ENCODE assay signal across 10 cellular contexts in the genomic region with DNA sequence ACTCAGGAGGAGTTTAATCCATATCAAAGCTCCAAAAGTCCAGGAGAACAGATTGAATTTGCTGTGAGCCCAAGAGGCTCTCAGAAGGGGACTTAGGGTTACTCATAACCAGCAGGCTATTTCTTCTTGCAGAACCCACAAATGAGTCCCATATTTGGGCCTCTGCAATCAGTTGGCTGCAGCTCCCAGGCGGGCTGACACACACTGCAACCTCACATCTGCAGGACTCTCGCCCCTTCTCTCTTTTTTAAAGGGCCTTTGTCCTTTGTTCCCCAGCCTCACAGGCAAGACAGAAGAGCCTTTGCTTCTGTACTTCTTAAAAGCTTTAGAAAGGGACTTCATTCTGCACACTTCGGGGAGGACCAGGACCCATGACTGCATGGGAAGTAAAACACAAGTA. TPM values are rescaled to one million over a fixed set of nuclear protein-coding genes. Genes with fewer than 3 reads are reported as not detected.
DNase-seq lines count a peak whose midpoint lies in the region; ATAC-seq and TF ChIP-seq lines count a peak whose summit lies in the region.
"Had no signal": no experiment of that assay in that cellular context is flagged by ENCODE, and none has a peak within 500 bp of the region (broad histone marks: within the 10 kb centered on the region; RNA-seq: fewer than 3 reads in every experiment).

No MANE protein-coding gene starts in this region.

- no peak overlapping the region for H3K4me2 ChIP-seq in mammary epithelial cell (ENCODE audit: insufficient read depth, low read depth, low read length)

- no peak for TF ChIP-seq POLR2A in breast epithelium (IDR thresholded peaks at IDR 0.05)

- in situ Hi-C loops in mammary epithelial cell (cut with MboI; ENCODE audit: low sequenced_read_pairs in 2 of 2), result no loop called here

- no peak overlapping the region for H2AFZ ChIP-seq in mammary epithelial cell (ENCODE audit: low read depth, low read length)

- H3K9ac ChIP-seq in mammary epithelial cell (ENCODE audit: insufficient read depth, low read length), result no peak overlapping the region

- peaks cover 85% of the 10 kb centered on the region for H3K79me2 ChIP-seq in mammary epithelial cell (ENCODE audit: insufficient read depth, low read length)

- H3K4me3 ChIP-seq in breast epithelium (peak overlapping the region in 1 of 3 donors; percentile 23), mammary epithelial cell (replicated peaks in 1 of 3; ENCODE audit: insufficient read depth in 1 of 3, low read depth in 2 of 3, low read length in 3 of 3) (no peak overlapping the region), aorta (ENCODE audit: low read length in 2 of 2) (no peak overlapping the region), Caco-2 (ENCODE audit: low read depth, low read length) (no peak overlapping the region)

- H3K4me3 Mint-ChIP-seq in Caco-2 (ENCODE audit: unreplicated experiment), result no peak overlapping the region

- H3K9me3 ChIP-seq in breast epithelium (no peaks in the 10 kb centered on the region), mammary epithelial cell (replicated peaks; ENCODE audit: insufficient read depth, low read length) (no peaks in the 10 kb centered on the region), aorta (ENCODE audit: control insufficient read depth, low read length) (no peaks in the 10 kb centered on the region), Caco-2 (no peaks in the 10 kb centered on the region)

- TF ChIP-seq CTCF in breast epithelium (IDR thresholded peaks at IDR 0.05), result no peak
- no peak for TF ChIP-seq CTCF in mammary epithelial cell (conservative IDR thresholded peaks at IDR 0.05 in 1 of 2, IDR thresholded peaks at IDR 0.05 in 1 of 2; ENCODE audit: extremely low read depth in 1 of 2, insufficient read depth in 1 of 2, low read depth in 1 of 2, low read length in 2 of 2)
- no peak for TF ChIP-seq CTCF in Caco-2 (IDR thresholded peaks at IDR 0.05; ENCODE audit: insufficient read depth in 1 of 2, low read depth in 1 of 2, low read length in 1 of 2, severe bottlenecking in 1 of 2, unreplicated experiment in 1 of 2)

- no peak overlapping the region for H3K27ac Mint-ChIP-seq in Caco-2 (ENCODE audit: unreplicated experiment)

- WGBS in mammary epithelial cell (ENCODE audit: low coverage, missing lambda C conversion rate), result 29% methylated on average over 3 of the region's 3 CpGs
- WGBS in aorta, 2 donors, result 6 to 14% methylated on average over 3 of the region's 3 CpGs

- intact Hi-C loops in breast epithelium (cut with DNase I; ENCODE audit: low total_unique reads) (no loop called here), mammary epithelial cell (cut with micrococcal nuclease) (no loop called here), aorta (cut with DNase I) (loop anchor here in 1 of 2 donors (10.0 kb wide), 1 partner anchor 1760 kb away; no protein-coding TSS in a partner anchor), Caco-2 (cut with micrococcal nuclease; ENCODE audit: unreplicated experiment) (no loop called here)

- no peaks in the 10 kb centered on the region for H3K36me3 ChIP-seq in breast epithelium
- no peaks in the 10 kb centered on the region for H3K36me3 ChIP-seq in mammary epithelial cell (ENCODE audit: insufficient read depth, low read length)
- H3K36me3 ChIP-seq in aorta (ENCODE audit: control insufficient read depth in 1 of 2, insufficient read depth in 2 of 2, low read length in 1 of 2), result no peaks in the 10 kb centered on the region
- H3K36me3 ChIP-seq in Caco-2 (ENCODE audit: control insufficient read depth, insufficient read depth, low read length), result peaks cover 2% of the 10 kb centered on the region; the same call in 1 of the 2 replicates

- H3K27me3 Mint-ChIP-seq in Caco-2 (ENCODE audit: insufficient read depth, unreplicated experiment), result no peaks in the 10 kb centered on the region

- CTCF ChIA-PET in mammary epithelial cell (lab: Charles Lee; ENCODE audit: low non-redundant PET), result no interaction called here
- CTCF ChIA-PET in Caco-2 (lab: Charles Lee), result interaction anchor here (0.6 kb wide), 1 partner anchor 34 kb away, joined by 3 read pairs; no protein-coding TSS in a partner anchor

- H3K36me3 Mint-ChIP-seq in Caco-2 (ENCODE audit: insufficient read depth, unreplicated experiment), result peaks cover 18% of the 10 kb centered on the region

- ATAC-seq in aorta (ENCODE audit: low FRiP score), result peak; percentile 51

- no peaks in the 10 kb centered on the region for H3K27me3 ChIP-seq in breast epithelium
- H3K27me3 ChIP-seq in mammary epithelial cell (ENCODE audit: insufficient read depth, low read length), result no peaks in the 10 kb centered on the region
- no peaks in the 10 kb centered on the region for H3K27me3 ChIP-seq in layer of hippocampus (ENCODE audit: control insufficient read depth, insufficient read depth, low read length)
- no peaks in the 10 kb centered on the region for H3K27me3 ChIP-seq in aorta (ENCODE audit: control insufficient read depth in 1 of 2, insufficient read depth in 2 of 2, low read length in 1 of 2)
- H3K27me3 ChIP-seq in Caco-2 (replicated peaks; ENCODE audit: control insufficient read depth, insufficient read depth, low read length), result no peaks in the 10 kb centered on the region

- DNase-seq in breast epithelium (ENCODE audit: low spot score in 2 of 2) (no peak), mammary epithelial cell (no peak), amniotic stem cell (lab: John Stamatoyannopoulos, UW) (peak; percentile 30), aorta (peak in 1 of 2 donors; percentile 72), Caco-2 (no peak), DMS 273 treated with DMSO at 0.1 percent for 48 hours (lab: John Stamatoyannopoulos, UW) (no peak)
- DNase-seq in activated CD4-positive, CD25-positive, alpha-beta regulatory T cell treated with anti-CD3 and anti-CD28 coated beads, Interleukin-2, amount 50 U/mL, for 72 hours, result no peak
- DNase-seq: dermis blood vessel endothelial cell; stimulated activated CD4-positive, alpha-beta T cell treated with anti-CD3 and anti-CD28 coated beads, Interleukin-15, amount 100 ng/mL, for 24 hours had no signal

- no peaks in the 10 kb centered on the region for H3K9me3 Mint-ChIP-seq in Caco-2 (ENCODE audit: unreplicated experiment)

- POLR2A ChIA-PET in Caco-2 (lab: Charles Lee), result no interaction called here

- H4K20me1 ChIP-seq in mammary epithelial cell (ENCODE audit: insufficient read depth, low read length), result no peaks in the 10 kb centered on the region

- BruUV-seq in mammary epithelial cell (replicated peaks; lab: Mats Ljungman, UMichigan) (no TSS peak), Caco-2 (replicated peaks; lab: Mats Ljungman, UMichigan) (no TSS peak)

- dilution Hi-C loops in mammary epithelial cell (cut with HindIII; ENCODE audit: low sequenced_read_pairs), result no loop called here

- H3K4me1 Mint-ChIP-seq in Caco-2 (ENCODE audit: low read depth, unreplicated experiment), result peaks cover 26% of the 10 kb centered on the region

- peak overlapping the region; percentile 73 to 85 for H3K27ac ChIP-seq in breast epithelium
- H3K27ac ChIP-seq in mammary epithelial cell (ENCODE audit: insufficient read depth, low read depth, low read length), result no peak overlapping the region
- peak overlapping the region; percentile 66 for H3K27ac ChIP-seq in layer of hippocampus (ENCODE audit: low read depth, low read length)
- peak overlapping the region; percentile 79 to 98 for H3K27ac ChIP-seq in aorta (ENCODE audit: low read depth in 1 of 2, low read length in 2 of 2)

- H3K4me1 ChIP-seq in breast epithelium, result peaks cover 5 to 10% of the 10 kb centered on the region in 2 donors
- peaks cover 22% of the 10 kb centered on the region for H3K4me1 ChIP-seq in mammary epithelial cell (ENCODE audit: insufficient read depth, low read length)
- H3K4me1 ChIP-seq in aorta (ENCODE audit: control insufficient read depth in 1 of 2, insufficient read depth in 2 of 2, low read length in 2 of 2), result peaks cover 7 to 16% of the 10 kb centered on the region in 2 donors
- peaks cover 48% of the 10 kb centered on the region for H3K4me1 ChIP-seq in Caco-2

RNA-seq across cellular contexts. Expression of a gene that starts 26.7 kb away (rescaled TPM):
- total RNA-seq in breast epithelium, result 10 to 100 TPM; 23.0 to 46.5 (median 40.5) TPM
- total RNA-seq in mammary epithelial cell, result 10 to 100 TPM; 26.3 to 63.5 TPM
- polyA plus RNA-seq in mammary epithelial cell, result 22.4 TPM
- 47.2 TPM for polyA minus RNA-seq in mammary epithelial cell
- total RNA-seq in aorta, result 100 to 1,000 TPM; 109 to 165 TPM
- polyA plus RNA-seq in aorta, result 10 to 100 TPM; 10.6 to 38.4 TPM
- 106 and 123 TPM in 2 replicates for total RNA-seq in Caco-2 (2022)
